In the genomic region with DNA sequence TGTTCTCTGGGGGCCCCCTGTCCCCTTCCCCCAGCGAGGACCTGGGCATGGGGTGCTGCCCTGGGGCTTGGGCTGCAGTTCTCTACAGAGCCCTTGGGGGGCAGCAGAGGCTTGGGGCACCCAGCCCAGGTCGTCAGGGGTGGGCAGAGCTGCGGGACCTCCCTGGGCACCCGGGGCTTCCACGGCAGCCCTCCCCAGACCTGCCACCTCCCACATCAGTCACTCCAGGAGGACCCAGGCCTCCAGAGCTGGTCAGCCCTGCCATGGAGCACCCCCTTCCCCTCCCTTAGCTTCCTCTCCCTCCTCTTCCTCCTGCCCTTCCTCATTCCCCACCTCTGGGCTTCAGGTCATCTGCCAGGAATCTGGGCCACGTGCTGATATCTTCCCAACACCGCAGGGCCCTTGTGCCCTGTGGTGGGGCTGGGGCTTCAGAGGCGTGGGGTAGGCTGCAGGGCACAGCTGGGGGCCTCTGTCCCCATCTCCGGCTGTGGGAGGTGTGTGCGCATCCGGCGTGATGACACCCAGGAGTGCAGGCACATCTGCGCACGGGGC, we compare ENCODE assay signal across 1 cellular context.
TF ChIP-seq lines count a peak whose summit lies in the region.

No MANE protein-coding gene starts in this region.

TF ChIP-seq in HEK293, 187 proteins besides CTCF, POLR2A, EP300 and RAD21 (continued from another document):
- peak; percentile 16; the same call in 1 of the 2 replicates for TF ChIP-seq ZBTB10 (tag by site-specific recombination; IDR thresholded peaks at IDR 0.05)
- peak; percentile 60; the same call in 1 of the 2 replicates for TF ChIP-seq ZNF423 (tag by site-specific recombination; IDR thresholded peaks at IDR 0.05)
- no peak for TF ChIP-seq ZSCAN30 (tag by site-specific recombination; IDR thresholded peaks at IDR 0.05)
- TF ChIP-seq ZNF266 (tag by site-specific recombination; IDR thresholded peaks at IDR 0.05; ENCODE audit: low read depth): no peak
- peak; percentile 64; the same call in 1 of the 2 replicates for TF ChIP-seq PATZ1 (tag by site-specific recombination; IDR thresholded peaks at IDR 0.05)
- peak; percentile 93 for TF ChIP-seq ZIC2 (tag by site-specific recombination; IDR thresholded peaks at IDR 0.05)
- no peak for TF ChIP-seq ZNF140 (tag by site-specific recombination; IDR thresholded peaks at IDR 0.05)
- TF ChIP-seq SP3 (tag by site-specific recombination; IDR thresholded peaks at IDR 0.05): peak; percentile 14; the same call in 1 of the 2 replicates
- TF ChIP-seq GLI2 (tag by site-specific recombination; IDR thresholded peaks at IDR 0.05; ENCODE audit: borderline replicate concordance, low read depth): no peak
- no peak for TF ChIP-seq ZNF785 (tag by site-specific recombination; IDR thresholded peaks at IDR 0.05)
- no peak for TF ChIP-seq ZNF132 (tag by site-specific recombination; IDR thresholded peaks at IDR 0.05; ENCODE audit: borderline replicate concordance)
- no peak for TF ChIP-seq SCRT2 (tag by site-specific recombination; IDR thresholded peaks at IDR 0.05)
- peak; percentile 92 for TF ChIP-seq GLIS1 (tag by site-specific recombination; IDR thresholded peaks at IDR 0.05)
- TF ChIP-seq ZBTB21 (tag by site-specific recombination; IDR thresholded peaks at IDR 0.05): no peak
- no peak for TF ChIP-seq ZNF560 (tag by site-specific recombination; IDR thresholded peaks at IDR 0.05; ENCODE audit: borderline replicate concordance)
- TF ChIP-seq ZNF302 (tag by site-specific recombination; IDR thresholded peaks at IDR 0.05; ENCODE audit: low read depth): no peak
- 0 out of 2 replicates have a peak, but pooled peaks have one; percentile 27 for TF ChIP-seq ZBTB48 (tag by site-specific recombination; IDR thresholded peaks at IDR 0.05)
- peak; percentile 34; the same call in 1 of the 2 replicates for TF ChIP-seq KLF8 (tag by site-specific recombination; IDR thresholded peaks at IDR 0.05)
- TF ChIP-seq ZBTB8A (tag by site-specific recombination; IDR thresholded peaks at IDR 0.05): 0 out of 2 replicates have a peak, but pooled peaks have one; percentile 19
- no peak for TF ChIP-seq HOXA7 (CRISPR knock-in tag; IDR thresholded peaks at IDR 0.05; ENCODE audit: borderline replicate concordance)
- no peak for TF ChIP-seq ZNF292 (tag by site-specific recombination; IDR thresholded peaks at IDR 0.05; ENCODE audit: borderline replicate concordance, low read depth)
- TF ChIP-seq ZNF513 (tag by site-specific recombination; IDR thresholded peaks at IDR 0.05): peak; percentile 90
- TF ChIP-seq ZBTB7A (tag by site-specific recombination; IDR thresholded peaks at IDR 0.05; ENCODE audit: low read depth): peak; percentile 59; the same call in 1 of the 2 replicates
